ENCODE assay signal across 16 cellular contexts in genomic region chr1:24972257-24973242, GRCh38.
DNase-seq lines count a peak whose midpoint lies in the region; ATAC-seq, FAIRE-seq and TF ChIP-seq lines count a peak whose summit lies in the region.
"Had no signal": no experiment of that assay in that cellular context is flagged by ENCODE, and none has a peak within 500 bp of the region (broad histone marks: within the 10 kb centered on the region; RNA-seq: fewer than 3 reads in every experiment).

No MANE protein-coding gene starts in this region.

- H3K27me3 Mint-ChIP-seq in T-helper 1 cell treated with Interleukin-12 subunit alpha and Interleukin-12 subunit beta and Interleukin-4 antibody, amounts not matched to agents 30 μg/mL and 1 μg/mL, for 36 hours (ENCODE audit: low read depth) = no peaks in the 10 kb centered on the region

- ATAC-seq in GM19351 (IDR thresholded peaks at IDR 0.05; ENCODE audit: unreplicated experiment) = no peak
- ATAC-seq: gastroesophageal sphincter, HCT116, left lung had no signal

- no peak for FAIRE-seq in RCC 7860 (lab: Jason Lieb, UNC)

- H3K4me1 Mint-ChIP-seq in T-helper 1 cell treated with Interleukin-12 subunit alpha and Interleukin-12 subunit beta and Interleukin-4 antibody, amounts not matched to agents 30 μg/mL and 1 μg/mL, for 36 hours (ENCODE audit: low read depth) = peaks cover 55% of the 10 kb centered on the region

- TF ChIP-seq CTCF in choroid plexus epithelial cell (conservative IDR thresholded peaks at IDR 0.05; ENCODE audit: low read depth, low read length) = no peak

- peaks cover 34% of the 10 kb centered on the region for H3K9me3 Mint-ChIP-seq in T-helper 1 cell treated with Interleukin-12 subunit alpha and Interleukin-12 subunit beta and Interleukin-4 antibody, amounts not matched to agents 30 μg/mL and 1 μg/mL, for 36 hours

- H3K27ac Mint-ChIP-seq in T-helper 1 cell treated with Interleukin-12 subunit alpha and Interleukin-12 subunit beta and Interleukin-4 antibody, amounts not matched to agents 30 μg/mL and 1 μg/mL, for 36 hours = peak overlapping the region; percentile 26
- H3K27ac Mint-ChIP-seq: progenitor cell of endocrine pancreas had no signal

- no peak overlapping the region for H3K4me3 Mint-ChIP-seq in T-helper 1 cell treated with Interleukin-12 subunit alpha and Interleukin-12 subunit beta and Interleukin-4 antibody, amounts not matched to agents 30 μg/mL and 1 μg/mL, for 36 hours
- H3K4me3 Mint-ChIP-seq: IgD-negative memory B cell had no signal

- no peak overlapping the region for H3K4me3 ChIP-seq in choroid plexus epithelial cell (ENCODE audit: low read depth, low read length)
- H3K4me3 ChIP-seq: gastroesophageal sphincter, left lung had no signal

- DNase-seq in T-helper 1 cell (no peak), RCC 7860 (ENCODE audit: low spot score) (peak; percentile 23), choroid plexus epithelial cell (ENCODE audit: low read depth) (peak; percentile 15), pons (ENCODE audit: low spot score) (peak; percentile 7), NCI-H1930 (lab: John Stamatoyannopoulos, UW) (no peak), NCI-H748 treated with DMSO at 0.1 percent for 48 hours (lab: John Stamatoyannopoulos, UW) (no peak)
- DNase-seq: activated naive CD4-positive, alpha-beta T cell treated with Interleukin-2 at 50 U/mL for 16 hours; left lung; NCI-H2107; stimulated activated CD4-positive, alpha-beta T cell treated with anti-CD3 and anti-CD28 coated beads, Interleukin-2, amount 100 ng/mL, for 48 hours had no signal

- peaks cover 27% of the 10 kb centered on the region for H3K36me3 Mint-ChIP-seq in T-helper 1 cell treated with Interleukin-12 subunit alpha and Interleukin-12 subunit beta and Interleukin-4 antibody, amounts not matched to agents 30 μg/mL and 1 μg/mL, for 36 hours (ENCODE audit: low read depth)

Comparison
In these comparisons a context has a peak if more than half of its experiments do, and no peak if none do; other contexts are left out.
1. DNase-seq: peak in RCC 7860 (single experiment), choroid plexus epithelial cell (single experiment) and pons (single experiment); none in T-helper 1 cell (0 of 5), NCI-H1930 (0 of 2) and NCI-H748 treated with DMSO at 0.1 percent for 48 hours (single experiment).